22 cellular contexts compared by ENCODE assay signal in genomic region chr11:37496196-37496595, GRCh38.
DNase-seq lines count a peak whose midpoint lies in the region; ATAC-seq, FAIRE-seq and TF ChIP-seq lines count a peak whose summit lies in the region.
"Had no signal": no experiment of that assay in that cellular context is flagged by ENCODE, and none has a peak within 500 bp of the region (broad histone marks: within the 10 kb centered on the region; RNA-seq: fewer than 3 reads in every experiment).

No MANE protein-coding gene starts in this region.

- no peak overlapping the region for H3K56ac ChIP-seq in IMR-90 (ENCODE audit: extremely low read depth, insufficient read depth, low read length)

- H2BK20ac ChIP-seq in IMR-90 (ENCODE audit: low read depth, low read length), result no peak overlapping the region

- no TSS peak for BruUV-seq in IMR-90 (replicated peaks; lab: Mats Ljungman, UMichigan)

- no peak overlapping the region for H4K91ac ChIP-seq in IMR-90 (ENCODE audit: insufficient read depth, low read depth, low read length)

- H3K14ac ChIP-seq in IMR-90 (replicated peaks; ENCODE audit: low read depth, low read length), result no peak overlapping the region

- CTCF ChIA-PET in IMR-90 (lab: Yijun Ruan, JAX), result no interaction called here

- H3K4me2 ChIP-seq in IMR-90 (ENCODE audit: low read depth, low read length), result no peak overlapping the region

- TF ChIP-seq POLR2A in IMR-90 (IDR thresholded peaks at IDR 0.05; ENCODE audit: low read depth, low read length), result no peak

- H4K20me1 ChIP-seq in IMR-90 (ENCODE audit: insufficient read depth, low read length), result no peaks in the 10 kb centered on the region

- H3K4me1 ChIP-seq in ACC112 (ENCODE audit: control insufficient read depth, insufficient read depth, low read length, unreplicated experiment) (peaks cover 13% of the 10 kb centered on the region), IMR-90 (ENCODE audit: control insufficient read depth, insufficient read depth, low read length) (peaks cover 2% of the 10 kb centered on the region; the same call in 1 of the 2 replicates)

- no peak for TF ChIP-seq RAD21 in IMR-90 (IDR thresholded peaks at IDR 0.05; ENCODE audit: low read length)

- H3K23ac ChIP-seq in IMR-90 (ENCODE audit: low read depth, low read length), result no peak overlapping the region

- no peaks in the 10 kb centered on the region for H3K79me1 ChIP-seq in IMR-90 (ENCODE audit: low read depth in 1 of 2, low read length in 2 of 2)

- H2BK120ac ChIP-seq in IMR-90 (ENCODE audit: low read depth, low read length), result no peak overlapping the region

- H3K27ac ChIP-seq in ACC112 (ENCODE audit: low read depth, low read length) (no peak overlapping the region), IMR-90 (ENCODE audit: insufficient read depth, low read length) (no peak overlapping the region)
- H3K27ac ChIP-seq: SK-N-MC had no signal

- H3K36me3 ChIP-seq in ACC112 (ENCODE audit: insufficient read depth, low read length) (no peaks in the 10 kb centered on the region), IMR-90 (ENCODE audit: control insufficient read depth, insufficient read depth, low read length) (no peaks in the 10 kb centered on the region), bronchial epithelial cell (ENCODE audit: control insufficient read depth, insufficient read depth, low read length) (no peaks in the 10 kb centered on the region)

- H3K79me2 ChIP-seq in ACC112 (ENCODE audit: control insufficient read depth, insufficient read depth, low read length, unreplicated experiment), result no peaks in the 10 kb centered on the region

- ATAC-seq in IMR-90 (ENCODE audit: low read depth), result peak; percentile 72
- ATAC-seq: Panc1 had no signal

- H2AFZ ChIP-seq in ACC112 (ENCODE audit: low read length, unreplicated experiment) (peak overlapping the region; percentile 11), IMR-90 (replicated peaks; ENCODE audit: low read length, poor library complexity) (no peak overlapping the region)

- POLR2A ChIA-PET in IMR-90 (lab: Charles Lee; ENCODE audit: unreplicated experiment), result no interaction called here

- no peaks in the 10 kb centered on the region for H3K9me3 ChIP-seq in IMR-90 (ENCODE audit: control insufficient read depth, insufficient read depth, low read length)

- FAIRE-seq in bronchial epithelial cell (lab: Jason Lieb, UNC) (no peak), HTR-8/SVneo (lab: Jason Lieb, UNC) (no peak)
- FAIRE-seq: GM18507 had no signal

- no peak overlapping the region for H4K8ac ChIP-seq in IMR-90 (ENCODE audit: low read depth in 2 of 2, low read length in 2 of 2)

- H2AK5ac ChIP-seq in IMR-90 (ENCODE audit: low read depth, low read length), result no peak overlapping the region

- H3K4me3 ChIP-seq in ACC112 (ENCODE audit: low read depth, low read length) (no peak overlapping the region), IMR-90 (ENCODE audit: insufficient read depth, low read depth, low read length) (no peak overlapping the region), bronchial epithelial cell (ENCODE audit: low read depth, low read length) (no peak overlapping the region)
- H3K4me3 ChIP-seq: SK-N-MC had no signal

- intact Hi-C loops in IMR-90 (cut with micrococcal nuclease), result no loop called here

- no peak overlapping the region for H2BK15ac ChIP-seq in IMR-90 (ENCODE audit: low read depth, low read length)

- no peak overlapping the region for H3K9ac ChIP-seq in IMR-90 (ENCODE audit: low read depth, low read length)

- H3K18ac ChIP-seq in IMR-90 (ENCODE audit: low read depth, low read length), result no peak overlapping the region

- in situ Hi-C loops in IMR-90 (cut with MboI; ENCODE audit: low sequenced_read_pairs), result no loop called here

- H2BK5ac ChIP-seq in IMR-90 (ENCODE audit: low read depth, low read length, poor library complexity, severe bottlenecking), result no peak overlapping the region

- dilution Hi-C loops in IMR-90 (cut with HindIII; ENCODE audit: low sequenced_read_pairs, unreplicated experiment), result no loop called here

- no peak overlapping the region for H3K4ac ChIP-seq in IMR-90 (ENCODE audit: low read depth, low read length)

- TF ChIP-seq CTCF in IMR-90 (conservative IDR thresholded peaks at IDR 0.05; ENCODE audit: low read depth, low read length) (no peak), bronchial epithelial cell (IDR thresholded peaks at IDR 0.05; ENCODE audit: insufficient read depth, low read length, severe bottlenecking) (no peak)

- H3K27me3 ChIP-seq in ACC112 (ENCODE audit: insufficient read depth, low read length) (no peaks in the 10 kb centered on the region), IMR-90 (ENCODE audit: control insufficient read depth, insufficient read depth, low read length) (no peaks in the 10 kb centered on the region), bronchial epithelial cell (ENCODE audit: control insufficient read depth, insufficient read depth, low read length) (no peaks in the 10 kb centered on the region)

- H4K5ac ChIP-seq in IMR-90 (ENCODE audit: low read depth, low read length), result no peak overlapping the region

- no peaks in the 10 kb centered on the region for H3K9me1 ChIP-seq in IMR-90 (ENCODE audit: insufficient read depth, low read length)

- no peak overlapping the region for H2AK9ac ChIP-seq in IMR-90 (replicated peaks; ENCODE audit: low read depth, low read length, poor library complexity)

- WGBS in IMR-90 (ENCODE audit: extremely low coverage in 2 of 2, insufficient read length in 1 of 2), 2 experiments, result no CpG with 5 or more reads among the region's 1 CpG

- DNase-seq in IMR-90 (peak; percentile 28), bronchial epithelial cell (ENCODE audit: low read depth) (peak; percentile 47), iris pigment epithelial cell (ENCODE audit: low read depth) (peak; percentile 12), putamen (ENCODE audit: low spot score) (no peak), HTR-8/SVneo (ENCODE audit: insufficient read length, low spot score) (no peak)
- no peak for DNase-seq in activated CD4-positive, CD25-positive, alpha-beta regulatory T cell treated with anti-CD3 and anti-CD28 coated beads, Interleukin-2, amount 50 U/mL, for 72 hours
- DNase-seq: 8988T, Calu3, DMS79 treated with DMSO at 0.1 percent for 48 hours, GOT3, HCEC 1CT, NCI-H1048, NCI-H1417 treated with DMSO at 0.1 percent for 48 hours, NCI-H187, NCI-H2171 treated with DMSO at 0.1 percent for 48 hours, NCI-H526 treated with DMSO at 0.1 percent for 48 hours, SIG-M5, SW 1271 had no signal

TF ChIP-seq in IMR-90, 13 proteins besides CTCF, POLR2A, EP300 and RAD21:
- TF ChIP-seq FOS (IDR thresholded peaks at IDR 0.05; ENCODE audit: low read depth, low read length) (0 out of 2 replicates have a peak, but pooled peaks have one; percentile 12), CEBPB (IDR thresholded peaks at IDR 0.05; ENCODE audit: low read depth, low read length) (no peak), NFE2L2 (IDR thresholded peaks at IDR 0.05; ENCODE audit: low read depth, low read length) (peak; percentile 46; the same call in 1 of the 2 replicates)
TF ChIP-seq in IMR-90: peak in this region for 2.

Comparison
In these comparisons a context has a peak if more than half of its experiments do, and no peak if none do; other contexts are left out.
1. DNase-seq: peak in IMR-90 (single experiment), bronchial epithelial cell (single experiment) and iris pigment epithelial cell (single experiment); none in putamen (single experiment), HTR-8/SVneo (single experiment) and activated CD4-positive, CD25-positive, alpha-beta regulatory T cell treated with anti-CD3 and anti-CD28 coated beads, Interleukin-2, amount 50 U/mL, for 72 hours (single experiment).